In genomic region chr7:151085329-151085690, GRCh38 we compare ENCODE assay signal across 9 cellular contexts. TPM values are rescaled to one million over a fixed set of nuclear protein-coding genes. Genes with fewer than 3 reads are reported as not detected.
DNase-seq lines count a peak whose midpoint lies in the region; ATAC-seq, FAIRE-seq and TF ChIP-seq lines count a peak whose summit lies in the region.
"Had no signal": no experiment of that assay in that cellular context is flagged by ENCODE, and none has a peak within 500 bp of the region (broad histone marks: within the 10 kb centered on the region; RNA-seq: fewer than 3 reads in every experiment).

No MANE protein-coding gene starts in this region.

- no peaks in the 10 kb centered on the region for H3K9me3 ChIP-seq in K562 (replicated peaks; ENCODE audit: control insufficient read depth, insufficient read depth, low read depth, low read length)
- H3K9me3 ChIP-seq in transverse colon = no peaks in the 10 kb centered on the region
- H3K9me3 ChIP-seq: mucosa of descending colon had no signal

- peak overlapping the region; percentile 78 to 97 for H3K9ac ChIP-seq in K562 (ENCODE audit: insufficient read depth in 1 of 2, low read depth in 2 of 2, low read length in 2 of 2)

- POLR2A ChIA-PET in K562 (lab: Yijun Ruan, JAX) = interaction anchor here (0.8 to 2.5 kb wide), 10 partner anchors 9 to 106 kb away, joined by 3 to 10 read pairs (median 4); partner anchors contain the start of gene ABCB8

- FAIRE-seq in K562 (lab: Jason Lieb, UNC) = no peak

- intact Hi-C loops in K562 (cut with micrococcal nuclease) (loop anchor here (2.0 to 10.0 kb wide), 2 partner anchors 77 to 771 kb away; no protein-coding TSS in a partner anchor), transverse colon (cut with DNase I; ENCODE audit: low total_unique reads) (no loop called here)

- 16% methylated on average over 5 of the region's 5 CpGs for WGBS in K562 (ENCODE audit: insufficient coverage, low coverage, missing lambda C conversion rate)
- 55% methylated on average over 5 of the region's 5 CpGs; no CpG with 5 or more reads in 1 of the 2 donors for WGBS in transverse colon (ENCODE audit: low coverage in 1 of 2), 2 donors

- DNase-seq in activated naive CD4-positive, alpha-beta T cell treated with anti-CD3 and anti-CD28 coated beads, Interleukin-2, amount 10 ng/mL, durations not matched to agents 7 days and 5 days = no peak
- no peak for DNase-seq in activated naive CD4-positive, alpha-beta T cell treated with anti-CD3 and anti-CD28 coated beads, Interleukin-2, amount 50 U/mL, for 72 hours (ENCODE audit: low spot score in 2 of 2)
- DNase-seq in K562 (ENCODE audit: extremely low read depth in 1 of 4, low spot score in 3 of 4) (peak in 1 of 4 experiments; percentile 50), memory B cell (ENCODE audit: low spot score in 2 of 2) (no peak), transverse colon (no peak), SKM-1 treated with dmso at 0.1 percent for 144 hours (lab: John Stamatoyannopoulos, UW; ENCODE audit: unreplicated experiment) (no peak), NCI-H446 treated with DMSO at 0.1 percent for 48 hours (lab: John Stamatoyannopoulos, UW) (no peak), occipital lobe (lab: John Stamatoyannopoulos, UW) (no peak)

- H3K27ac ChIP-seq in K562 (ENCODE audit: extremely low read depth, low read depth, low read length) = peak overlapping the region; percentile 85
- peak overlapping the region; percentile 85 to 89 (median 87) for H3K27ac ChIP-seq in transverse colon

- H3K27me3 Mint-ChIP-seq in activated naive CD4-positive, alpha-beta T cell treated with anti-CD3 and anti-CD28 coated beads, Interleukin-2, amount 10 ng/mL, durations not matched to agents 7 days and 5 days = peaks cover 58% of the 10 kb centered on the region
- peaks cover 2% of the 10 kb centered on the region for H3K27me3 Mint-ChIP-seq in memory B cell

- H3K27me3 ChIP-seq in K562 (ENCODE audit: control insufficient read depth in 2 of 2, insufficient read depth in 2 of 2, low read length in 2 of 2) (no peaks in the 10 kb centered on the region), transverse colon (no peaks in the 10 kb centered on the region)

- TF ChIP-seq RAD21 in K562 (CRISPR knock-in tag; conservative IDR thresholded peaks at IDR 0.05 in 1 of 2, IDR thresholded peaks at IDR 0.05 in 1 of 2) = no peak

- peaks cover 48% of the 10 kb centered on the region for H3K4me1 Mint-ChIP-seq in activated naive CD4-positive, alpha-beta T cell treated with anti-CD3 and anti-CD28 coated beads, Interleukin-2, amount 10 ng/mL, durations not matched to agents 7 days and 5 days
- peaks cover 32% of the 10 kb centered on the region for H3K4me1 Mint-ChIP-seq in memory B cell

- peaks cover 34% of the 10 kb centered on the region; the same call in 2 of the 3 replicates for H3K36me3 ChIP-seq in K562 (ENCODE audit: control insufficient read depth, insufficient read depth, low read length)
- no peaks in the 10 kb centered on the region for H3K36me3 ChIP-seq in transverse colon

- BruUV-seq in K562 (replicated peaks; lab: Mats Ljungman, UMichigan) = no TSS peak

- TF ChIP-seq CTCF in K562 (IDR thresholded peaks at IDR 0.05 in 2 of 3, conservative IDR thresholded peaks at IDR 0.05 in 1 of 3; ENCODE audit: insufficient read depth in 2 of 3, low read depth in 1 of 3, low read length in 3 of 3) (no peak), transverse colon (IDR thresholded peaks at IDR 0.05) (no peak)

- H4K20me1 ChIP-seq in K562 (replicated peaks; ENCODE audit: control insufficient read depth, insufficient read depth, low read length) = peaks cover 26% of the 10 kb centered on the region

- peaks cover 68% of the 10 kb centered on the region for H3K79me2 ChIP-seq in K562 (ENCODE audit: control insufficient read depth, insufficient read depth, low read length)

- peak overlapping the region; percentile 34 for H3K27ac Mint-ChIP-seq in activated naive CD4-positive, alpha-beta T cell treated with anti-CD3 and anti-CD28 coated beads, Interleukin-2, amount 10 ng/mL, durations not matched to agents 7 days and 5 days
- H3K27ac Mint-ChIP-seq in activated naive CD4-positive, alpha-beta T cell treated with anti-CD3 and anti-CD28 coated beads, Interleukin-2, amount 50 U/mL, for 72 hours = peak overlapping the region in 1 of 2 donors; percentile 37
- H3K27ac Mint-ChIP-seq in memory B cell = peak overlapping the region; percentile 96

- TF ChIP-seq EP300 in K562 (IDR thresholded peaks at IDR 0.05; ENCODE audit: low read length) (no peak), transverse colon (IDR thresholded peaks at IDR 0.05; ENCODE audit: low read depth) (no peak)

- H3K4me2 ChIP-seq in K562 (ENCODE audit: insufficient read depth, low read length) = peak overlapping the region; percentile 93

- no peak for ATAC-seq in activated naive CD4-positive, alpha-beta T cell treated with anti-CD3 and anti-CD28 coated beads, Interleukin-2, amount 50 U/mL, for 72 hours
- ATAC-seq in K562 = no peak
- no peak for ATAC-seq in memory B cell (ENCODE audit: low read depth)

- no peaks in the 10 kb centered on the region for H3K9me3 Mint-ChIP-seq in activated naive CD4-positive, alpha-beta T cell treated with anti-CD3 and anti-CD28 coated beads, Interleukin-2, amount 10 ng/mL, durations not matched to agents 7 days and 5 days
- H3K9me3 Mint-ChIP-seq in activated naive CD4-positive, alpha-beta T cell treated with anti-CD3 and anti-CD28 coated beads, Interleukin-2, amount 50 U/mL, for 72 hours = no peaks in the 10 kb centered on the region
- H3K9me3 Mint-ChIP-seq in memory B cell = no peaks in the 10 kb centered on the region

- H3K4me1 ChIP-seq in K562 (replicated peaks in 1 of 2; ENCODE audit: control insufficient read depth in 2 of 2, insufficient read depth in 2 of 2, low read length in 2 of 2) (peaks cover 48 to 83% of the 10 kb centered on the region in 2 experiments), transverse colon (peaks cover 44 to 62% (median 59%) of the 10 kb centered on the region in 4 donors)

- peaks cover 5% of the 10 kb centered on the region for H3K9me1 ChIP-seq in K562 (ENCODE audit: control insufficient read depth, insufficient read depth, low read length)

- CTCF ChIA-PET in activated naive CD4-positive, alpha-beta T cell treated with anti-CD3 and anti-CD28 coated beads, Interleukin-2, amount 10 ng/mL, durations not matched to agents 7 days and 5 days (lab: Charles Lee) = interaction anchor here (1.0 to 1.7 kb wide), 3 partner anchors 10 to 30 kb away, joined by 3 to 4 read pairs (median 4); no protein-coding TSS in a partner anchor
- CTCF ChIA-PET in K562 (lab: Yijun Ruan, JAX; ENCODE audit: low intra/inter-chr PET ratio) = no interaction called here

- peak overlapping the region; percentile 96 for H2AFZ ChIP-seq in K562 (ENCODE audit: low read depth, low read length)

- H3K4me3 Mint-ChIP-seq in activated naive CD4-positive, alpha-beta T cell treated with anti-CD3 and anti-CD28 coated beads, Interleukin-2, amount 10 ng/mL, durations not matched to agents 7 days and 5 days = peak overlapping the region; percentile 82
- peak overlapping the region; percentile 90 for H3K4me3 Mint-ChIP-seq in memory B cell

- in situ Hi-C loops in K562 (cut with MboI) = no loop called here
- in situ Hi-C loops in transverse colon (cut with MboI; ENCODE audit: low pct_ligation_motif_present in 1 of 4, low pct_unique_long_range_greater_than_20kb in 1 of 4, low sequenced_read_pairs in 3 of 4) = no loop called here

- H3K36me3 Mint-ChIP-seq in activated naive CD4-positive, alpha-beta T cell treated with anti-CD3 and anti-CD28 coated beads, Interleukin-2, amount 10 ng/mL, durations not matched to agents 7 days and 5 days = peaks cover 6% of the 10 kb centered on the region
- peaks cover 6 to 14% of the 10 kb centered on the region in 2 donors for H3K36me3 Mint-ChIP-seq in activated naive CD4-positive, alpha-beta T cell treated with anti-CD3 and anti-CD28 coated beads, Interleukin-2, amount 50 U/mL, for 72 hours
- peaks cover 3% of the 10 kb centered on the region for H3K36me3 Mint-ChIP-seq in memory B cell

- no peak overlapping the region for H3K4me3 ChIP-seq in K562
- no peak overlapping the region for H3K4me3 ChIP-seq in transverse colon
- H3K4me3 ChIP-seq: mucosa of descending colon had no signal

- TF ChIP-seq POLR2A in K562 (conservative IDR thresholded peaks at IDR 0.05) = no peak
- TF ChIP-seq POLR2A in transverse colon (IDR thresholded peaks at IDR 0.05) = no peak

RNA-seq across cellular contexts. Expression of gene AGAP3, which starts 1.0 kb away (rescaled TPM):
- 10 to 100 TPM; 26.0 to 52.2 TPM for total RNA-seq in activated naive CD4-positive, alpha-beta T cell treated with anti-CD3 and anti-CD28 coated beads, Interleukin-2, amount 50 U/mL, for 72 hours
- 309 and 657 TPM in 2 replicates for total RNA-seq in K562 (2011; cell fraction: chromatin; rRNA removed; ENCODE audit: low replicate concordance)
- 263 and 322 TPM in 2 replicates for total RNA-seq in K562 (2011; cell fraction: nucleolus; rRNA removed)
- total RNA-seq in K562 (2011; cell fraction: nucleoplasm; rRNA removed) = 258 and 293 TPM in 2 replicates
- total RNA-seq in K562 (2014; rRNA removed) (62.2 and 94.2 TPM in 2 replicates), K562 (2014; rRNA removed; fragmentation: Illumina TruSeq; extraction: Trizol) (34.6 and 44.0 TPM in 2 replicates), K562 (2015; rRNA removed; fragmentation: Illumina TruSeq; extraction: Trizol) (59.8 and 60.0 TPM in 2 replicates), K562 (2021) (178 and 208 TPM in 2 replicates), transverse colon (10 to 100 TPM; 54.9 to 74.4 (median 63.8) TPM), occipital lobe (85.6 TPM)
- polyA plus RNA-seq in K562 (2011; rRNA removed) (61.4 and 65.4 TPM in 2 replicates), K562 (2014; fragmentation: Illumina TruSeq; extraction: Trizol) (66.7 and 96.7 TPM in 2 replicates), K562 (2014; fragmentation: Nextera tagmentation; extraction: Ambion mirVana) (1 to 10 TPM; 3.4 to 4.4 TPM), K562 (2014; rRNA removed) (118 and 127 TPM in 2 replicates)
- 86.8 and 233 TPM in 2 replicates for polyA plus RNA-seq in K562 (2011; cell fraction: cytosol; rRNA removed)
- 273 and 510 TPM in 2 replicates for polyA plus RNA-seq in K562 (2011; cell fraction: nucleus; rRNA removed)
- 83.7 and 110 TPM in 2 replicates for polyA plus RNA-seq in K562 (2012)
- polyA minus RNA-seq in K562 (2011; rRNA and poly(A)+ RNA removed) = 34.5 and 46.4 TPM in 2 replicates
- 64.1 and 65.6 TPM in 2 replicates for polyA minus RNA-seq in K562 (2011; cell fraction: cytosol; rRNA and poly(A)+ RNA removed)
- polyA minus RNA-seq in K562 (2011; cell fraction: nucleus; rRNA and poly(A)+ RNA removed) = 79.9 and 118 TPM in 2 replicates

RNA-seq across cellular contexts. Expression of gene TMUB1, which starts 2.0 kb away (rescaled TPM):
- 10 to 100 TPM; 25.8 to 60.5 TPM for total RNA-seq in activated naive CD4-positive, alpha-beta T cell treated with anti-CD3 and anti-CD28 coated beads, Interleukin-2, amount 50 U/mL, for 72 hours
- 28.8 and 70.7 TPM in 2 replicates for total RNA-seq in K562 (2011; cell fraction: chromatin; rRNA removed; ENCODE audit: low replicate concordance)
- total RNA-seq in K562 (2011; cell fraction: nucleolus; rRNA removed) = 113 and 126 TPM in 2 replicates
- 72.2 and 72.4 TPM in 2 replicates for total RNA-seq in K562 (2011; cell fraction: nucleoplasm; rRNA removed)
- total RNA-seq in K562 (2014; rRNA removed) (189 and 255 TPM in 2 replicates), K562 (2014; rRNA removed; fragmentation: Illumina TruSeq; extraction: Trizol) (19.4 and 21.4 TPM in 2 replicates), K562 (2015; rRNA removed; fragmentation: Illumina TruSeq; extraction: Trizol) (86.3 and 97.0 TPM in 2 replicates), K562 (2021) (233 and 241 TPM in 2 replicates), transverse colon (100 to 1,000 TPM in 1 of 4 donors, 10 to 100 TPM in 3; 67.5 to 105 (median 85.9) TPM), occipital lobe (9.7 TPM)
- polyA plus RNA-seq in K562 (2011; rRNA removed) (38.4 and 59.7 TPM in 2 replicates), K562 (2014; fragmentation: Illumina TruSeq; extraction: Trizol) (74.1 and 210 TPM in 2 replicates), K562 (2014; fragmentation: Nextera tagmentation; extraction: Ambion mirVana) (under 1 TPM; 0.14 to 0.34 TPM), K562 (2014; rRNA removed) (195 and 207 TPM in 2 replicates)
- 86.5 and 297 TPM in 2 replicates for polyA plus RNA-seq in K562 (2011; cell fraction: cytosol; rRNA removed)
- 123 and 249 TPM in 2 replicates for polyA plus RNA-seq in K562 (2011; cell fraction: nucleus; rRNA removed)
- polyA plus RNA-seq in K562 (2012) = 165 and 183 TPM in 2 replicates
- 8.2 and 12.5 TPM in 2 replicates for polyA minus RNA-seq in K562 (2011; rRNA and poly(A)+ RNA removed)
- polyA minus RNA-seq in K562 (2011; cell fraction: cytosol; rRNA and poly(A)+ RNA removed) = 52.4 and 69.4 TPM in 2 replicates
- polyA minus RNA-seq in K562 (2011; cell fraction: nucleus; rRNA and poly(A)+ RNA removed) = 18.0 and 20.3 TPM in 2 replicates

RNA-seq across cellular contexts. Expression of gene FASTK, which starts 4.7 kb away (rescaled TPM):
- 10 to 100 TPM; 27.0 to 62.0 TPM for total RNA-seq in activated naive CD4-positive, alpha-beta T cell treated with anti-CD3 and anti-CD28 coated beads, Interleukin-2, amount 50 U/mL, for 72 hours
- total RNA-seq in K562 (2011; cell fraction: chromatin; rRNA removed; ENCODE audit: low replicate concordance) = 153 and 539 TPM in 2 replicates
- total RNA-seq in K562 (2011; cell fraction: nucleolus; rRNA removed) = 501 and 515 TPM in 2 replicates
- total RNA-seq in K562 (2011; cell fraction: nucleoplasm; rRNA removed) = 225 and 261 TPM in 2 replicates
- total RNA-seq in K562 (2014; rRNA removed) (114 and 139 TPM in 2 replicates), K562 (2014; rRNA removed; fragmentation: Illumina TruSeq; extraction: Trizol) (8.3 and 12.6 TPM in 2 replicates), K562 (2015; rRNA removed; fragmentation: Illumina TruSeq; extraction: Trizol) (50.3 and 55.4 TPM in 2 replicates), K562 (2021) (106 and 112 TPM in 2 replicates), transverse colon (100 to 1,000 TPM; 121 to 241 (median 144) TPM), occipital lobe (30.7 TPM)
- polyA plus RNA-seq in K562 (2011; rRNA removed) (48.2 and 69.4 TPM in 2 replicates), K562 (2014; fragmentation: Illumina TruSeq; extraction: Trizol) (38.2 and 53.4 TPM in 2 replicates), K562 (2014; fragmentation: Nextera tagmentation; extraction: Ambion mirVana) (1 to 10 TPM in 1 of 2 experiments, under 1 TPM in 1; 0.51 to 2.7 TPM), K562 (2014; rRNA removed) (150 and 181 TPM in 2 replicates)
- 50.7 and 105 TPM in 2 replicates for polyA plus RNA-seq in K562 (2011; cell fraction: cytosol; rRNA removed)
- 711 and 1,075 TPM in 2 replicates for polyA plus RNA-seq in K562 (2011; cell fraction: nucleus; rRNA removed)
- polyA plus RNA-seq in K562 (2012) = 70.9 and 124 TPM in 2 replicates
- 18.8 and 24.7 TPM in 2 replicates for polyA minus RNA-seq in K562 (2011; rRNA and poly(A)+ RNA removed)
- polyA minus RNA-seq in K562 (2011; cell fraction: cytosol; rRNA and poly(A)+ RNA removed) = 22.8 and 23.4 TPM in 2 replicates
- polyA minus RNA-seq in K562 (2011; cell fraction: nucleus; rRNA and poly(A)+ RNA removed) = 187 and 189 TPM in 2 replicates

RNA-seq across cellular contexts. Expression of gene SLC4A2, which starts 25.9 kb away (rescaled TPM):
- 10 to 100 TPM; 48.9 to 99.6 TPM for total RNA-seq in activated naive CD4-positive, alpha-beta T cell treated with anti-CD3 and anti-CD28 coated beads, Interleukin-2, amount 50 U/mL, for 72 hours
- total RNA-seq in K562 (2011; cell fraction: chromatin; rRNA removed; ENCODE audit: low replicate concordance) = 230 and 845 TPM in 2 replicates
- total RNA-seq in K562 (2011; cell fraction: nucleolus; rRNA removed) = 746 and 756 TPM in 2 replicates
- 367 and 388 TPM in 2 replicates for total RNA-seq in K562 (2011; cell fraction: nucleoplasm; rRNA removed)
- 360 and 417 TPM in 2 replicates for total RNA-seq in K562 (2014; rRNA removed)
- total RNA-seq in K562 (2014; rRNA removed; fragmentation: Illumina TruSeq; extraction: Trizol) = 32.6 and 55.0 TPM in 2 replicates
- total RNA-seq in K562 (2015; rRNA removed; fragmentation: Illumina TruSeq; extraction: Trizol) = 130 and 132 TPM in 2 replicates
- 363 and 375 TPM in 2 replicates for total RNA-seq in K562 (2021)
- polyA plus RNA-seq in K562 (2011; rRNA removed) = 69.2 and 85.2 TPM in 2 replicates
- polyA plus RNA-seq in K562 (2011; cell fraction: cytosol; rRNA removed) = 68.0 and 147 TPM in 2 replicates
- polyA plus RNA-seq in K562 (2011; cell fraction: nucleus; rRNA removed) = 438 and 829 TPM in 2 replicates
- polyA plus RNA-seq in K562 (2012) = 243 and 347 TPM in 2 replicates
- polyA plus RNA-seq in K562 (2014; fragmentation: Illumina TruSeq; extraction: Trizol) = 166 and 212 TPM in 2 replicates
- 10 to 100 TPM; 11.4 to 28.8 TPM for polyA plus RNA-seq in K562 (2014; fragmentation: Nextera tagmentation; extraction: Ambion mirVana)
- polyA plus RNA-seq in K562 (2014; rRNA removed) = 306 and 316 TPM in 2 replicates
- 29.9 and 60.1 TPM in 2 replicates for polyA minus RNA-seq in K562 (2011; rRNA and poly(A)+ RNA removed)
- 79.9 and 106 TPM in 2 replicates for polyA minus RNA-seq in K562 (2011; cell fraction: cytosol; rRNA and poly(A)+ RNA removed)
- 138 and 143 TPM in 2 replicates for polyA minus RNA-seq in K562 (2011; cell fraction: nucleus; rRNA and poly(A)+ RNA removed)
- 100 to 1,000 TPM in 2 of 4 donors, 10 to 100 TPM in 2; 61.7 to 464 (median 83.2) TPM for total RNA-seq in transverse colon
- total RNA-seq in occipital lobe = 13.7 TPM

RNA-seq across cellular contexts. Expression of gene CDK5, which starts 27.6 kb away (rescaled TPM):
- 10 to 100 TPM; 13.0 to 19.4 TPM for total RNA-seq in activated naive CD4-positive, alpha-beta T cell treated with anti-CD3 and anti-CD28 coated beads, Interleukin-2, amount 50 U/mL, for 72 hours
- total RNA-seq in K562 (2011; cell fraction: chromatin; rRNA removed; ENCODE audit: low replicate concordance) = 19.7 and 25.7 TPM in 2 replicates
- 30.0 and 32.9 TPM in 2 replicates for total RNA-seq in K562 (2011; cell fraction: nucleolus; rRNA removed)
- 23.7 and 24.5 TPM in 2 replicates for total RNA-seq in K562 (2011; cell fraction: nucleoplasm; rRNA removed)
- 38.0 and 53.5 TPM in 2 replicates for total RNA-seq in K562 (2014; rRNA removed)
- 11.8 and 20.3 TPM in 2 replicates for total RNA-seq in K562 (2014; rRNA removed; fragmentation: Illumina TruSeq; extraction: Trizol)
- 32.2 and 35.8 TPM in 2 replicates for total RNA-seq in K562 (2015; rRNA removed; fragmentation: Illumina TruSeq; extraction: Trizol)
- total RNA-seq in K562 (2021) = 25.0 and 25.3 TPM in 2 replicates
- polyA plus RNA-seq in K562 (2011; rRNA removed) = 27.5 and 28.6 TPM in 2 replicates
- 47.3 and 82.3 TPM in 2 replicates for polyA plus RNA-seq in K562 (2011; cell fraction: cytosol; rRNA removed)
- polyA plus RNA-seq in K562 (2011; cell fraction: nucleus; rRNA removed) = 35.2 and 43.5 TPM in 2 replicates
- 36.0 and 38.1 TPM in 2 replicates for polyA plus RNA-seq in K562 (2012)
- polyA plus RNA-seq in K562 (2014; fragmentation: Illumina TruSeq; extraction: Trizol) = 29.0 and 34.3 TPM in 2 replicates
- 10 to 100 TPM in 1 of 2 experiments, 1 to 10 TPM in 1; 3.2 to 18.1 TPM for polyA plus RNA-seq in K562 (2014; fragmentation: Nextera tagmentation; extraction: Ambion mirVana)
- polyA plus RNA-seq in K562 (2014; rRNA removed) = 25.6 and 28.4 TPM in 2 replicates
- polyA minus RNA-seq in K562 (2011; rRNA and poly(A)+ RNA removed) = 25.6 and 37.1 TPM in 2 replicates
- 13.6 and 28.1 TPM in 2 replicates for polyA minus RNA-seq in K562 (2011; cell fraction: cytosol; rRNA and poly(A)+ RNA removed)
- 15.5 and 21.0 TPM in 2 replicates for polyA minus RNA-seq in K562 (2011; cell fraction: nucleus; rRNA and poly(A)+ RNA removed)
- total RNA-seq in transverse colon = 10 to 100 TPM in 3 of 4 donors, 1 to 10 TPM in 1; 1.1 to 33.8 (median 10.7) TPM
- total RNA-seq in occipital lobe = 37.3 TPM
